Comparison of ENCODE assay signal across 9 cellular contexts in genomic region chr10:33211123-33211878, GRCh38.
A peak's percentile ranks its signal among the peaks of the same experiment; 100 is the strongest.
DNase-seq lines count a peak whose midpoint lies in the region; ATAC-seq and TF ChIP-seq lines count a peak whose summit lies in the region.
"Had no signal": no experiment of that assay in that cellular context is flagged by ENCODE, and none has a peak within 500 bp of the region (broad histone marks: within the 10 kb centered on the region; RNA-seq: fewer than 3 reads in every experiment).

No MANE protein-coding gene starts in this region.

- no peaks in the 10 kb centered on the region for H3K79me2 ChIP-seq in OCI-LY7 (ENCODE audit: insufficient read depth, low read depth, low read length)

- H3K36me3 ChIP-seq in sigmoid colon (peaks cover 0 to 42% (median 0%) of the 10 kb centered on the region in 4 donors), OCI-LY7 (ENCODE audit: insufficient read depth, low read length) (no peaks in the 10 kb centered on the region)

- TF ChIP-seq CTCF in GM12865 (IDR thresholded peaks at IDR 0.05; ENCODE audit: insufficient read depth, low read depth, low read length, missing control alignments) (no peak), WI38 (IDR thresholded peaks at IDR 0.05; ENCODE audit: low read depth, low read length) (no peak), fibroblast of pulmonary artery (IDR thresholded peaks at IDR 0.05; ENCODE audit: low read length, missing control alignments) (no peak), sigmoid colon (IDR thresholded peaks at IDR 0.05) (no peak), OCI-LY7 (conservative IDR thresholded peaks at IDR 0.05; ENCODE audit: low read length) (no peak)

- POLR2A ChIA-PET in OCI-LY7 (lab: Charles Lee) = no interaction called here

- no peak for TF ChIP-seq POLR2A in sigmoid colon (IDR thresholded peaks at IDR 0.05)

- DNase-seq in GM12865 (ENCODE audit: low read depth) (peak; percentile 20), fibroblast of pulmonary artery (ENCODE audit: low read depth) (peak; percentile 91), sigmoid colon (peak; percentile 78), OCI-LY7 (ENCODE audit: low spot score) (no peak), OCI-M2 (lab: John Stamatoyannopoulos, UW; ENCODE audit: unreplicated experiment) (no peak)
- DNase-seq: NCI-H187 treated with DMSO at 0.1 percent for 48 hours had no signal

- H3K9me3 ChIP-seq in sigmoid colon (no peaks in the 10 kb centered on the region), OCI-LY7 (ENCODE audit: low read length) (no peaks in the 10 kb centered on the region)

- ATAC-seq in HG03280 (IDR thresholded peaks at IDR 0.05; ENCODE audit: unreplicated experiment) = no peak
- no peak for ATAC-seq in HG03439 (IDR thresholded peaks at IDR 0.05; ENCODE audit: unreplicated experiment)

- H3K27ac ChIP-seq in sigmoid colon (peak overlapping the region; percentile 35 to 46 (median 39)), OCI-LY7 (ENCODE audit: low read depth, low read length, poor library complexity, severe bottlenecking) (no peak overlapping the region)

- 59 to 81% methylated on average over 10 of the region's 10 CpGs for WGBS in sigmoid colon, 2 donors

- H3K4me3 ChIP-seq in GM12865 (ENCODE audit: low read depth, low read length) (no peak overlapping the region), WI38 (ENCODE audit: low read depth, low read length) (peak overlapping the region; percentile 28), fibroblast of pulmonary artery (replicated peaks; ENCODE audit: low read depth, low read length) (no peak overlapping the region), sigmoid colon (no peak overlapping the region), OCI-LY7 (ENCODE audit: low read depth, low read length, poor library complexity, severe bottlenecking) (no peak overlapping the region)

- H2AFZ ChIP-seq in OCI-LY7 (ENCODE audit: low read length) = no peak overlapping the region

- no peak overlapping the region for H3K4me2 ChIP-seq in OCI-LY7 (ENCODE audit: low read length)

- H3K9me2 ChIP-seq in OCI-LY7 (ENCODE audit: insufficient read depth, low read length) = no peaks in the 10 kb centered on the region

- H3K27me3 ChIP-seq in sigmoid colon = no peaks in the 10 kb centered on the region

- BruUV-seq in OCI-LY7 (replicated peaks; lab: Mats Ljungman, UMichigan) = no TSS peak

- TF ChIP-seq EP300 in sigmoid colon (IDR thresholded peaks at IDR 0.05) = no peak

- CTCF ChIA-PET in OCI-LY7 (lab: Charles Lee; ENCODE audit: unreplicated experiment) = no interaction called here

- H3K4me1 ChIP-seq in sigmoid colon (peaks cover 0 to 8% (median 4%) of the 10 kb centered on the region in 4 donors), OCI-LY7 (ENCODE audit: insufficient read depth, low read length, poor library complexity, severe bottlenecking) (no peaks in the 10 kb centered on the region)

- intact Hi-C loops in sigmoid colon (cut with DNase I) (no loop called here), OCI-LY7 (cut with micrococcal nuclease; ENCODE audit: unreplicated experiment) (no loop called here)

- no peaks in the 10 kb centered on the region for H4K20me1 ChIP-seq in OCI-LY7 (ENCODE audit: insufficient read depth, low read length)

Comparison
In these comparisons a context has a peak if more than half of its experiments do, and no peak if none do; other contexts are left out.
1. DNase-seq: peak in GM12865 (single experiment), fibroblast of pulmonary artery (single experiment) and sigmoid colon (single experiment); none in OCI-LY7 (single experiment) and OCI-M2 (single experiment).